Comparison of ENCODE assay signal across 1 cellular context in the genomic region with DNA sequence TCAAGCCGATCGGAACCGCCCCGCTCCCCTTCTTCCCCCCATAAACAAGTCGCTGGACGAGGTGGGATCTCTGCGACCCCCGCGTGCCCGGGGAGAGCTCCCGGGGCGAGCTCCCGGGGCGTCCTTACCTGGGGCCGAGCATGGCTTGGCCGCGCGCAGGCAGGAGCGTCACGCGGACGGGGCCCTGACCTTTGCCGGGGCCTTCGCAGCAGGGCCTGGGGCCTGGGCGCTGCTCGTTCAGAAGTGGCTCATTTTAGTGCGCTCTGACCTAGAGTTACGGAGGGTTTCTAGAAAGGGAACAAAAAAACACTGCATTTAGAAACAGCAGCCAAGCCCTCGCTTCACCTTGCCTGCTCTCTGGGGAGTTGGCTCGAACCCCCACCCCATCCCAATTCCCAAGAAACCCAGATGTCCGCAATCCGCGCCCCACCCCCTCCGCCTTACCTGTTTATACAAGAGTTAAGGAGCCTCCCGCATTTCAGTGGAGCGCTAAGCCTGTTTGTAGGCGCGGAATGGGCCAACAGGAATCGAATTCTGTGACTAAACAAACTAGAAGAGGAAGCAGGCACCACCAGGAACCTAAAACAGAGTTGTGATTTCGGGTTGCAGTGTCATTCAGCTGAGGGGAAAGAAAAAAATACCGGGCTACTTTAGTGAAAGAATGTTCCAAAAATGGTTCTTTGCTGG.
A peak's percentile ranks its signal among the peaks of the same experiment; 100 is the strongest.
TF ChIP-seq lines count a peak whose summit lies in the region.

No MANE protein-coding gene starts in this region.

TF ChIP-seq in HEK293, 187 proteins besides CTCF, POLR2A, EP300 and RAD21 (continued from another document):
- TF ChIP-seq, protein P1, sequence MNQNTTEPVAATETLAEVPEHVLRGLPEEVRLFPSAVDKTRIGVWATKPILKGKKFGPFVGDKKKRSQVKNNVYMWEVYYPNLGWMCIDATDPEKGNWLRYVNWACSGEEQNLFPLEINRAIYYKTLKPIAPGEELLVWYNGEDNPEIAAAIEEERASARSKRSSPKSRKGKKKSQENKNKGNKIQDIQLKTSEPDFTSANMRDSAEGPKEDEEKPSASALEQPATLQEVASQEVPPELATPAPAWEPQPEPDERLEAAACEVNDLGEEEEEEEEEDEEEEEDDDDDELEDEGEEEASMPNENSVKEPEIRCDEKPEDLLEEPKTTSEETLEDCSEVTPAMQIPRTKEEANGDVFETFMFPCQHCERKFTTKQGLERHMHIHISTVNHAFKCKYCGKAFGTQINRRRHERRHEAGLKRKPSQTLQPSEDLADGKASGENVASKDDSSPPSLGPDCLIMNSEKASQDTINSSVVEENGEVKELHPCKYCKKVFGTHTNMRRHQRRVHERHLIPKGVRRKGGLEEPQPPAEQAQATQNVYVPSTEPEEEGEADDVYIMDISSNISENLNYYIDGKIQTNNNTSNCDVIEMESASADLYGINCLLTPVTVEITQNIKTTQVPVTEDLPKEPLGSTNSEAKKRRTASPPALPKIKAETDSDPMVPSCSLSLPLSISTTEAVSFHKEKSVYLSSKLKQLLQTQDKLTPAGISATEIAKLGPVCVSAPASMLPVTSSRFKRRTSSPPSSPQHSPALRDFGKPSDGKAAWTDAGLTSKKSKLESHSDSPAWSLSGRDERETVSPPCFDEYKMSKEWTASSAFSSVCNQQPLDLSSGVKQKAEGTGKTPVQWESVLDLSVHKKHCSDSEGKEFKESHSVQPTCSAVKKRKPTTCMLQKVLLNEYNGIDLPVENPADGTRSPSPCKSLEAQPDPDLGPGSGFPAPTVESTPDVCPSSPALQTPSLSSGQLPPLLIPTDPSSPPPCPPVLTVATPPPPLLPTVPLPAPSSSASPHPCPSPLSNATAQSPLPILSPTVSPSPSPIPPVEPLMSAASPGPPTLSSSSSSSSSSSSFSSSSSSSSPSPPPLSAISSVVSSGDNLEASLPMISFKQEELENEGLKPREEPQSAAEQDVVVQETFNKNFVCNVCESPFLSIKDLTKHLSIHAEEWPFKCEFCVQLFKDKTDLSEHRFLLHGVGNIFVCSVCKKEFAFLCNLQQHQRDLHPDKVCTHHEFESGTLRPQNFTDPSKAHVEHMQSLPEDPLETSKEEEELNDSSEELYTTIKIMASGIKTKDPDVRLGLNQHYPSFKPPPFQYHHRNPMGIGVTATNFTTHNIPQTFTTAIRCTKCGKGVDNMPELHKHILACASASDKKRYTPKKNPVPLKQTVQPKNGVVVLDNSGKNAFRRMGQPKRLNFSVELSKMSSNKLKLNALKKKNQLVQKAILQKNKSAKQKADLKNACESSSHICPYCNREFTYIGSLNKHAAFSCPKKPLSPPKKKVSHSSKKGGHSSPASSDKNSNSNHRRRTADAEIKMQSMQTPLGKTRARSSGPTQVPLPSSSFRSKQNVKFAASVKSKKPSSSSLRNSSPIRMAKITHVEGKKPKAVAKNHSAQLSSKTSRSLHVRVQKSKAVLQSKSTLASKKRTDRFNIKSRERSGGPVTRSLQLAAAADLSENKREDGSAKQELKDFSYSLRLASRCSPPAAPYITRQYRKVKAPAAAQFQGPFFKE (tag by site-specific recombination; IDR thresholded peaks at IDR 0.05; ENCODE audit: borderline replicate concordance): no peak
- TF ChIP-seq SP3 (tag by site-specific recombination; IDR thresholded peaks at IDR 0.05) (no peak), ZBTB17 (tag by site-specific recombination; IDR thresholded peaks at IDR 0.05) (no peak), ZNF624 (tag by site-specific recombination; IDR thresholded peaks at IDR 0.05) (no peak), ZBTB8A (tag by site-specific recombination; IDR thresholded peaks at IDR 0.05) (peak; percentile 84), ZNF37A (tag by site-specific recombination; IDR thresholded peaks at IDR 0.05) (no peak), ZNF658 (tag by site-specific recombination; IDR thresholded peaks at IDR 0.05) (no peak), ZNF626 (tag by site-specific recombination; IDR thresholded peaks at IDR 0.05) (no peak), ZNF174 (tag by site-specific recombination; IDR thresholded peaks at IDR 0.05) (no peak), SP7 (tag by site-specific recombination; IDR thresholded peaks at IDR 0.05) (peak; percentile 12; the same call in 1 of the 2 replicates), ZNF10 (tag by site-specific recombination; IDR thresholded peaks at IDR 0.05) (no peak), FEZF1 (tag by site-specific recombination; IDR thresholded peaks at IDR 0.05) (no peak), GLI4 (tag by site-specific recombination; IDR thresholded peaks at IDR 0.05) (no peak), ZNF426 (tag by site-specific recombination; IDR thresholded peaks at IDR 0.05) (no peak), ZNF510 (tag by site-specific recombination; IDR thresholded peaks at IDR 0.05; ENCODE audit: insufficient replicate concordance) (no peak), ZNF324 (tag by site-specific recombination; IDR thresholded peaks at IDR 0.05) (no peak), ZNF341 (tag by site-specific recombination; IDR thresholded peaks at IDR 0.05; ENCODE audit: low read depth) (no peak), ZBTB20 (tag by site-specific recombination; IDR thresholded peaks at IDR 0.05) (peak; percentile 91)
- TF ChIP-seq, protein P2, sequence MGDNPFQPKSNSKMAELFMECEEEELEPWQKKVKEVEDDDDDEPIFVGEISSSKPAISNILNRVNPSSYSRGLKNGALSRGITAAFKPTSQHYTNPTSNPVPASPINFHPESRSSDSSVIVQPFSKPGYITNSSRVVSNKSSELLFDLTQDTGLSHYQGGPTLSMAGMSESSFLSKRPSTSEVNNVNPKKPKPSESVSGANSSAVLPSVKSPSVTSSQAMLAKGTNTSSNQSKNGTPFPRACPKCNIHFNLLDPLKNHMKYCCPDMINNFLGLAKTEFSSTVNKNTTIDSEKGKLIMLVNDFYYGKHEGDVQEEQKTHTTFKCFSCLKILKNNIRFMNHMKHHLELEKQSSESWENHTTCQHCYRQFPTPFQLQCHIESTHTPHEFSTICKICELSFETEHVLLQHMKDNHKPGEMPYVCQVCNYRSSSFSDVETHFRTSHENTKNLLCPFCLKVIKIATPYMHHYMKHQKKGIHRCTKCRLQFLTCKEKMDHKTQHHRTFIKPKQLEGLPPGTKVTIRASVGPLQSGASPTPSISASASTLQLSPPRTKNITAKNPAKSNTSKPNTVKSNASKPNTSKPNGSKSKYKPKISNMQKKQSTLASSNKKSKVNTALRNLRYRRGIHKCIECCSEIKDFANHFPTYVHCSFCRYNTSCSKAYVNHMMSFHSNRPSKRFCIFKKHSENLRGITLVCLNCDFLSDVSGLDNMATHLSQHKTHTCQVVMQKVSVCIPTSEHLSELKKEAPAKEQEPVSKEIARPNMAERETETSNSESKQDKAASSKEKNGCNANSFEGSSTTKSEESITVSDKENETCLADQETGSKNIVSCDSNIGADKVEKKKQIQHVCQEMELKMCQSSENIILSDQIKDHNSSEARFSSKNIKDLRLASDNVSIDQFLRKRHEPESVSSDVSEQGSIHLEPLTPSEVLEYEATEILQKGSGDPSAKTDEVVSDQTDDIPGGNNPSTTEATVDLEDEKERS (tag by site-specific recombination; IDR thresholded peaks at IDR 0.05): no peak
- TF ChIP-seq, protein P3, sequence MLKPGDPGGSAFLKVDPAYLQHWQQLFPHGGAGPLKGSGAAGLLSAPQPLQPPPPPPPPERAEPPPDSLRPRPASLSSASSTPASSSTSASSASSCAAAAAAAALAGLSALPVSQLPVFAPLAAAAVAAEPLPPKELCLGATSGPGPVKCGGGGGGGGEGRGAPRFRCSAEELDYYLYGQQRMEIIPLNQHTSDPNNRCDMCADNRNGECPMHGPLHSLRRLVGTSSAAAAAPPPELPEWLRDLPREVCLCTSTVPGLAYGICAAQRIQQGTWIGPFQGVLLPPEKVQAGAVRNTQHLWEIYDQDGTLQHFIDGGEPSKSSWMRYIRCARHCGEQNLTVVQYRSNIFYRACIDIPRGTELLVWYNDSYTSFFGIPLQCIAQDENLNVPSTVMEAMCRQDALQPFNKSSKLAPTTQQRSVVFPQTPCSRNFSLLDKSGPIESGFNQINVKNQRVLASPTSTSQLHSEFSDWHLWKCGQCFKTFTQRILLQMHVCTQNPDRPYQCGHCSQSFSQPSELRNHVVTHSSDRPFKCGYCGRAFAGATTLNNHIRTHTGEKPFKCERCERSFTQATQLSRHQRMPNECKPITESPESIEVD (tag by site-specific recombination; IDR thresholded peaks at IDR 0.05): no peak
- TF ChIP-seq, protein P4, sequence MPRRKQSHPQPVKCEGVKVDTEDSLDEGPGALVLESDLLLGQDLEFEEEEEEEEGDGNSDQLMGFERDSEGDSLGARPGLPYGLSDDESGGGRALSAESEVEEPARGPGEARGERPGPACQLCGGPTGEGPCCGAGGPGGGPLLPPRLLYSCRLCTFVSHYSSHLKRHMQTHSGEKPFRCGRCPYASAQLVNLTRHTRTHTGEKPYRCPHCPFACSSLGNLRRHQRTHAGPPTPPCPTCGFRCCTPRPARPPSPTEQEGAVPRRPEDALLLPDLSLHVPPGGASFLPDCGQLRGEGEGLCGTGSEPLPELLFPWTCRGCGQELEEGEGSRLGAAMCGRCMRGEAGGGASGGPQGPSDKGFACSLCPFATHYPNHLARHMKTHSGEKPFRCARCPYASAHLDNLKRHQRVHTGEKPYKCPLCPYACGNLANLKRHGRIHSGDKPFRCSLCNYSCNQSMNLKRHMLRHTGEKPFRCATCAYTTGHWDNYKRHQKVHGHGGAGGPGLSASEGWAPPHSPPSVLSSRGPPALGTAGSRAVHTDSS (tag by site-specific recombination; IDR thresholded peaks at IDR 0.05): no peak
- TF ChIP-seq, protein P5, sequence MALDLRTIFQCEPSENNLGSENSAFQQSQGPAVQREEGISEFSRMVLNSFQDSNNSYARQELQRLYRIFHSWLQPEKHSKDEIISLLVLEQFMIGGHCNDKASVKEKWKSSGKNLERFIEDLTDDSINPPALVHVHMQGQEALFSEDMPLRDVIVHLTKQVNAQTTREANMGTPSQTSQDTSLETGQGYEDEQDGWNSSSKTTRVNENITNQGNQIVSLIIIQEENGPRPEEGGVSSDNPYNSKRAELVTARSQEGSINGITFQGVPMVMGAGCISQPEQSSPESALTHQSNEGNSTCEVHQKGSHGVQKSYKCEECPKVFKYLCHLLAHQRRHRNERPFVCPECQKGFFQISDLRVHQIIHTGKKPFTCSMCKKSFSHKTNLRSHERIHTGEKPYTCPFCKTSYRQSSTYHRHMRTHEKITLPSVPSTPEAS (tag by site-specific recombination; IDR thresholded peaks at IDR 0.05): no peak
- TF ChIP-seq, protein P6, sequence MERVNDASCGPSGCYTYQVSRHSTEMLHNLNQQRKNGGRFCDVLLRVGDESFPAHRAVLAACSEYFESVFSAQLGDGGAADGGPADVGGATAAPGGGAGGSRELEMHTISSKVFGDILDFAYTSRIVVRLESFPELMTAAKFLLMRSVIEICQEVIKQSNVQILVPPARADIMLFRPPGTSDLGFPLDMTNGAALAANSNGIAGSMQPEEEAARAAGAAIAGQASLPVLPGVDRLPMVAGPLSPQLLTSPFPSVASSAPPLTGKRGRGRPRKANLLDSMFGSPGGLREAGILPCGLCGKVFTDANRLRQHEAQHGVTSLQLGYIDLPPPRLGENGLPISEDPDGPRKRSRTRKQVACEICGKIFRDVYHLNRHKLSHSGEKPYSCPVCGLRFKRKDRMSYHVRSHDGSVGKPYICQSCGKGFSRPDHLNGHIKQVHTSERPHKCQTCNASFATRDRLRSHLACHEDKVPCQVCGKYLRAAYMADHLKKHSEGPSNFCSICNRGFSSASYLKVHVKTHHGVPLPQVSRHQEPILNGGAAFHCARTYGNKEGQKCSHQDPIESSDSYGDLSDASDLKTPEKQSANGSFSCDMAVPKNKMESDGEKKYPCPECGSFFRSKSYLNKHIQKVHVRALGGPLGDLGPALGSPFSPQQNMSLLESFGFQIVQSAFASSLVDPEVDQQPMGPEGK (tag by site-specific recombination; IDR thresholded peaks at IDR 0.05): peak; percentile 40; the same call in 1 of the 2 replicates
- TF ChIP-seq, protein P7, sequence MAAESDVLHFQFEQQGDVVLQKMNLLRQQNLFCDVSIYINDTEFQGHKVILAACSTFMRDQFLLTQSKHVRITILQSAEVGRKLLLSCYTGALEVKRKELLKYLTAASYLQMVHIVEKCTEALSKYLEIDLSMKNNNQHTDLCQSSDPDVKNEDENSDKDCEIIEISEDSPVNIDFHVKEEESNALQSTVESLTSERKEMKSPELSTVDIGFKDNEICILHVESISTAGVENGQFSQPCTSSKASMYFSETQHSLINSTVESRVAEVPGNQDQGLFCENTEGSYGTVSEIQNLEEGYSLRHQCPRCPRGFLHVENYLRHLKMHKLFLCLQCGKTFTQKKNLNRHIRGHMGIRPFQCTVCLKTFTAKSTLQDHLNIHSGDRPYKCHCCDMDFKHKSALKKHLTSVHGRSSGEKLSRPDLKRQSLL (tag by site-specific recombination; IDR thresholded peaks at IDR 0.05): no peak
- TF ChIP-seq, protein P8, sequence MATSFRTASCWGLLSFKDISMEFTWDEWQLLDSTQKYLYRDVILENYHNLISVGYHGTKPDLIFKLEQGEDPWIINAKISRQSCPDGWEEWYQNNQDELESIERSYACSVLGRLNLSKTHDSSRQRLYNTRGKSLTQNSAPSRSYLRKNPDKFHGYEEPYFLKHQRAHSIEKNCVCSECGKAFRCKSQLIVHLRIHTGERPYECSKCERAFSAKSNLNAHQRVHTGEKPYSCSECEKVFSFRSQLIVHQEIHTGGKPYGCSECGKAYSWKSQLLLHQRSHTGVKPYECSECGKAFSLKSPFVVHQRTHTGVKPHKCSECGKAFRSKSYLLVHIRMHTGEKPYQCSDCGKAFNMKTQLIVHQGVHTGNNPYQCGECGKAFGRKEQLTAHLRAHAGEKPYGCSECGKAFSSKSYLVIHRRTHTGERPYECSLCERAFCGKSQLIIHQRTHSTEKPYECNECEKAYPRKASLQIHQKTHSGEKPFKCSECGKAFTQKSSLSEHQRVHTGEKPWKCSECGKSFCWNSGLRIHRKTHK (tag by site-specific recombination; IDR thresholded peaks at IDR 0.05): no peak
- TF ChIP-seq, protein P9, sequence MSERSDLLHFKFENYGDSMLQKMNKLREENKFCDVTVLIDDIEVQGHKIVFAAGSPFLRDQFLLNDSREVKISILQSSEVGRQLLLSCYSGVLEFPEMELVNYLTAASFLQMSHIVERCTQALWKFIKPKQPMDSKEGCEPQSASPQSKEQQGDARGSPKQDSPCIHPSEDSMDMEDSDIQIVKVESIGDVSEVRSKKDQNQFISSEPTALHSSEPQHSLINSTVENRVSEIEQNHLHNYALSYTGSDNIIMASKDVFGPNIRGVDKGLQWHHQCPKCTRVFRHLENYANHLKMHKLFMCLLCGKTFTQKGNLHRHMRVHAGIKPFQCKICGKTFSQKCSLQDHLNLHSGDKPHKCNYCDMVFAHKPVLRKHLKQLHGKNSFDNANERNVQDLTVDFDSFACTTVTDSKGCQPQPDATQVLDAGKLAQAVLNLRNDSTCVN (tag by site-specific recombination; optimal IDR thresholded peaks at IDR 0.05): peak; percentile 68
